Comparison of ENCODE assay signal across 31 cellular contexts in the genomic region with DNA sequence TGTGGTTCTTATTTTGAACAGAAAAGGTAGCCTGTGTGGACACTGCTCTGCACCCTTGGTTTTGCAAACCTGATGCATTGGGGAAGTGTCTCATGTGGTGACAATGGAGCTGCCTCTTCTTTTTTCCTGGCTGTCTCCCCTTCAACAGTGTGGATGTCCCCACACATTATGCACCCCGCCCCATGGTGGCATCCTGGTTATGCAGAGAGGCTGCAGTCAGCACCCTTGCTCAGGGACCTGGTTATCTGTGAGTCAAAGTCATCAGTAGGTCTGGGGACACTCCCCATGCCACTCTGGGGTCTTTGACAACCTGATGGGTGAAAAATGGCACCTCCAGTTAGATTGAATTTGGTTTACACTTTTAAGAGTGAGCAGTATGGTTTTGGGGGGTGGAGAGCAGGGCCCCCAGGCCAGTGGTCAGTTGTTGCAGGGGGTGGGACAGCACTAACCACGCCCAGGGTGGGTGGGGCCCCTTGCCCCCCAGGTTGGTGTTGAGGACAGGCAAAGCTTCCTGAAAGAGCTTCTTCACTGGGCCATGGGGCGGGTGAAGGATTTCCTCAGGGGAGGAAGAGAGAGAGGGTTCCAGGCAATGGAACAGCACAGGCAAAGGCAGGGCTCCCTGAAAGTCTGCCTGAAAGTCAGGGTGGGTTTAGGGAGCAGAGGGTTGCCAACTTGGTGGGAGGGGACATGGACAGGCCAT. TPM values are rescaled to one million over a fixed set of nuclear protein-coding genes. Genes with fewer than 3 reads are reported as not detected.
DNase-seq lines count a peak whose midpoint lies in the region; ATAC-seq, FAIRE-seq and TF ChIP-seq lines count a peak whose summit lies in the region.
"Had no signal": no experiment of that assay in that cellular context is flagged by ENCODE, and none has a peak within 500 bp of the region (broad histone marks: within the 10 kb centered on the region; RNA-seq: fewer than 3 reads in every experiment).

No MANE protein-coding gene starts in this region.

- no peak for TF ChIP-seq POLR2A in HepG2 (IDR thresholded peaks at IDR 0.05; ENCODE audit: insufficient read depth in 1 of 2, low read depth in 2 of 2, low read length in 2 of 2)

- intact Hi-C loops in Right ventricle myocardium superior (cut with DNase I) (no loop called here), heart right ventricle (cut with DNase I) (no loop called here), aorta (cut with DNase I) (no loop called here), HepG2 (cut with micrococcal nuclease; ENCODE audit: unreplicated experiment) (no loop called here)

- in situ Hi-C loops in HepG2 (cut with HindIII; ENCODE audit: extremely low pct_ligation_motif_present, low pct_unique_long_range_greater_than_20kb): no loop called here

- TF ChIP-seq EP300 in HepG2 (IDR thresholded peaks at IDR 0.05; ENCODE audit: low read depth in 2 of 2, low read length in 2 of 2): no peak
- TF ChIP-seq EP300 in HepG2 (CRISPR knock-in tag; IDR thresholded peaks at IDR 0.05; ENCODE audit: borderline replicate concordance): no peak

- peaks cover 29% of the 10 kb centered on the region for H3K27me3 Mint-ChIP-seq in astrocyte (ENCODE audit: low read depth, unreplicated experiment)
- H3K27me3 Mint-ChIP-seq: activated naive CD4-positive, alpha-beta T cell treated with anti-CD3 and anti-CD28 coated beads, Interleukin-2, amount 10 ng/mL, durations not matched to agents 7 days and 5 days; activated T-helper 17 cell treated with anti-CD3 and anti-CD28 coated beads, Interleukin-2, amount 50 U/mL, for 72 hours; CD4-positive, alpha-beta T cell had no signal

- peaks cover 3% of the 10 kb centered on the region for H3K4me1 Mint-ChIP-seq in astrocyte (ENCODE audit: low read depth, unreplicated experiment)
- H3K4me1 Mint-ChIP-seq: activated T-helper 17 cell treated with anti-CD3 and anti-CD28 coated beads, Interleukin-2, amount 50 U/mL, for 72 hours had no signal

- no peaks in the 10 kb centered on the region for H3K9me3 ChIP-seq in heart right ventricle
- no peaks in the 10 kb centered on the region for H3K9me3 ChIP-seq in astrocyte (ENCODE audit: insufficient read depth, low read depth, low read length)
- H3K9me3 ChIP-seq in osteoblast (ENCODE audit: low read depth, low read length): no peaks in the 10 kb centered on the region
- H3K9me3 ChIP-seq in aorta (ENCODE audit: control insufficient read depth, low read length): no peaks in the 10 kb centered on the region
- no peaks in the 10 kb centered on the region for H3K9me3 ChIP-seq in HepG2 (ENCODE audit: low read length)
- H3K9me3 ChIP-seq: pancreas, tibial nerve had no signal

- H3K4me3 ChIP-seq in heart right ventricle (no peak overlapping the region), astrocyte (ENCODE audit: insufficient read depth, low read depth, low read length) (no peak overlapping the region), osteoblast (ENCODE audit: insufficient read depth, low read length) (no peak overlapping the region), aorta (ENCODE audit: low read length in 2 of 2) (no peak overlapping the region), HepG2 (replicated peaks in 1 of 3; ENCODE audit: insufficient read depth in 1 of 3, low read depth in 2 of 3, low read length in 3 of 3) (no peak overlapping the region)
- H3K4me3 ChIP-seq: hepatocyte, pancreas, tibial nerve had no signal

- H3K27ac ChIP-seq in heart right ventricle (no peak overlapping the region), astrocyte (ENCODE audit: low read depth, low read length) (no peak overlapping the region), osteoblast (ENCODE audit: low read depth, low read length) (no peak overlapping the region), aorta (ENCODE audit: low read depth in 1 of 2, low read length in 2 of 2) (no peak overlapping the region), HepG2 (ENCODE audit: extremely low read length, insufficient read depth, low read length) (no peak overlapping the region)
- H3K27ac ChIP-seq: hepatocyte, KMS-11, pancreas, tibial nerve had no signal

- BruUV-seq in HepG2 (replicated peaks; lab: Mats Ljungman, UMichigan): no TSS peak

- ATAC-seq in Right ventricle myocardium superior (ENCODE audit: poor library complexity) (no peak), heart right ventricle (no peak), aorta (ENCODE audit: low FRiP score) (no peak), GM18909 (IDR thresholded peaks at IDR 0.05; ENCODE audit: poor library complexity, unreplicated experiment) (no peak), HepG2 (no peak)
- ATAC-seq: activated T-helper 17 cell treated with anti-CD3 and anti-CD28 coated beads, Interleukin-2, amount 50 U/mL, for 72 hours; pancreas had no signal

- H4K20me1 ChIP-seq in astrocyte (ENCODE audit: insufficient read depth, low read length) (no peaks in the 10 kb centered on the region), osteoblast (ENCODE audit: insufficient read depth, low read length) (no peaks in the 10 kb centered on the region), HepG2 (ENCODE audit: insufficient read depth, low read length) (no peaks in the 10 kb centered on the region)

- H3K4me3 Mint-ChIP-seq in astrocyte (ENCODE audit: unreplicated experiment): peak overlapping the region; percentile 40
- H3K4me3 Mint-ChIP-seq: activated CD4-positive, alpha-beta memory T cell treated with anti-CD3 and anti-CD28 coated beads, Interleukin-2, amount 10 ng/mL, durations not matched to agents 7 days and 5 days; activated naive CD4-positive, alpha-beta T cell treated with anti-CD3 and anti-CD28 coated beads, Interleukin-2, amount 10 ng/mL, durations not matched to agents 7 days and 5 days; activated T-helper 17 cell treated with anti-CD3 and anti-CD28 coated beads, Interleukin-2, amount 50 U/mL, for 72 hours; CD4-positive, alpha-beta T cell; nephron progenitor cell; T-helper 2 cell treated with Interferon-gamma antibody and Interleukin-4, amounts not matched to agents 5 μg/mL and 100 μg/mL, for 36 hours had no signal

- DNase-seq in Right ventricle myocardium superior (peak; percentile 24), heart right ventricle (no peak), astrocyte (ENCODE audit: low read depth) (no peak), osteoblast (ENCODE audit: insufficient read length, low spot score, missing footprints) (peak; percentile 77), aorta (peak; percentile 34 to 64), HepG2 (ENCODE audit: low spot score) (no peak), NCI-H1105 treated with DMSO at 0.1 percent for 48 hours (lab: John Stamatoyannopoulos, UW) (no peak)
- DNase-seq: 8988T; activated CD4-positive, alpha-beta memory T cell treated with anti-CD3 and anti-CD28 coated beads, Interleukin-2, amount 10 ng/mL, durations not matched to agents 7 days and 5 days; activated naive CD4-positive, alpha-beta T cell treated with anti-CD3 and anti-CD28 coated beads, Interleukin-2, amount 10 ng/mL, durations not matched to agents 7 days and 5 days; amniotic stem cell; CD4-positive, alpha-beta T cell; GOT3; mammary epithelial cell; NCI-H1417 treated with DMSO at 0.1 percent for 48 hours; NCI-H2029 treated with DMSO at 0.1 percent for 48 hours; NCI-H69; nephron progenitor cell; retina; SHP77 treated with DMSO at 0.1 percent for 48 hours; stimulated activated CD4-positive, alpha-beta T cell treated with anti-CD3 and anti-CD28 coated beads, Interleukin-2, amount 100 ng/mL, for 24 hours; stimulated activated CD8-positive, alpha-beta memory T cell treated with anti-CD3 and anti-CD28 coated beads, Interleukin-4, amount 100 ng/mL, for 48 hours had no signal

- no peaks in the 10 kb centered on the region for H3K79me2 ChIP-seq in astrocyte (ENCODE audit: insufficient read depth, low read length)
- H3K79me2 ChIP-seq in osteoblast (ENCODE audit: insufficient read depth, low read length): no peaks in the 10 kb centered on the region
- no peaks in the 10 kb centered on the region for H3K79me2 ChIP-seq in HepG2 (ENCODE audit: insufficient read depth, low read length)
- H3K79me2 ChIP-seq: hepatocyte had no signal

- H3K27me3 ChIP-seq in heart right ventricle (no peaks in the 10 kb centered on the region), astrocyte (ENCODE audit: insufficient read depth, low read length) (peaks cover 5% of the 10 kb centered on the region), osteoblast (ENCODE audit: insufficient read depth, low read length) (peaks cover 3% of the 10 kb centered on the region), aorta (ENCODE audit: control insufficient read depth in 1 of 2, insufficient read depth in 2 of 2, low read length in 1 of 2) (no peaks in the 10 kb centered on the region), HepG2 (ENCODE audit: control insufficient read depth in 1 of 2, insufficient read depth in 2 of 2, low read length in 2 of 2) (peaks cover 3 to 7% of the 10 kb centered on the region in 2 experiments; a peak in 2 of 5 replicates)
- H3K27me3 ChIP-seq: hepatocyte, pancreas, tibial nerve had no signal

- POLR2A ChIA-PET in HepG2 (lab: Yijun Ruan, JAX): no interaction called here

- no peak for TF ChIP-seq RAD21 in HepG2 (CRISPR knock-in tag; IDR thresholded peaks at IDR 0.05)

- peaks cover 2% of the 10 kb centered on the region for H3K36me3 Mint-ChIP-seq in astrocyte (ENCODE audit: low read depth, unreplicated experiment)
- H3K36me3 Mint-ChIP-seq: activated naive CD4-positive, alpha-beta T cell treated with anti-CD3 and anti-CD28 coated beads, Interleukin-2, amount 10 ng/mL, durations not matched to agents 7 days and 5 days had no signal

- CTCF ChIA-PET in HepG2 (lab: Yijun Ruan, JAX; ENCODE audit: low intra/inter-chr PET ratio, low total read pairs): no interaction called here

- no peaks in the 10 kb centered on the region for H3K9me3 Mint-ChIP-seq in astrocyte (ENCODE audit: unreplicated experiment)
- H3K9me3 Mint-ChIP-seq: activated naive CD4-positive, alpha-beta T cell treated with anti-CD3 and anti-CD28 coated beads, Interleukin-2, amount 10 ng/mL, durations not matched to agents 7 days and 5 days; activated T-helper 17 cell treated with anti-CD3 and anti-CD28 coated beads, Interleukin-2, amount 50 U/mL, for 72 hours; CD4-positive, alpha-beta T cell had no signal

- H3K4me1 ChIP-seq in heart right ventricle (peaks cover 0 to 9% (median 4%) of the 10 kb centered on the region in 9 donors), astrocyte (ENCODE audit: insufficient read depth, low read length) (no peaks in the 10 kb centered on the region), osteoblast (ENCODE audit: insufficient read depth, low read length) (peaks cover 2% of the 10 kb centered on the region), aorta (ENCODE audit: control insufficient read depth in 1 of 2, insufficient read depth in 2 of 2, low read length in 2 of 2) (no peaks in the 10 kb centered on the region), HepG2 (ENCODE audit: insufficient read depth, low read length) (no peaks in the 10 kb centered on the region)
- H3K4me1 ChIP-seq: pancreas, tibial nerve had no signal

- H3K4me2 ChIP-seq in astrocyte (ENCODE audit: low read length): no peak overlapping the region
- no peak overlapping the region for H3K4me2 ChIP-seq in osteoblast (ENCODE audit: insufficient read depth, low read length)
- H3K4me2 ChIP-seq in HepG2 (ENCODE audit: low read depth, low read length): no peak overlapping the region
- H3K4me2 ChIP-seq: hepatocyte, KMS-11 had no signal

- H3K27ac Mint-ChIP-seq in astrocyte (ENCODE audit: unreplicated experiment): no peak overlapping the region
- H3K27ac Mint-ChIP-seq: activated CD4-positive, alpha-beta memory T cell treated with anti-CD3 and anti-CD28 coated beads, Interleukin-2, amount 10 ng/mL, durations not matched to agents 7 days and 5 days; activated naive CD4-positive, alpha-beta T cell treated with anti-CD3 and anti-CD28 coated beads, Interleukin-2, amount 10 ng/mL, durations not matched to agents 7 days and 5 days; activated T-helper 17 cell treated with anti-CD3 and anti-CD28 coated beads, Interleukin-2, amount 50 U/mL, for 72 hours; CD4-positive, alpha-beta T cell; nephron progenitor cell; T-helper 2 cell treated with Interferon-gamma antibody and Interleukin-4, amounts not matched to agents 5 μg/mL and 100 μg/mL, for 36 hours had no signal

- 66 to 75% methylated on average over 3 of the region's 3 CpGs for WGBS in heart right ventricle, 2 donors
- 70 to 81% methylated on average over 3 of the region's 3 CpGs for WGBS in aorta, 2 donors
- 27% methylated on average over 3 of the region's 3 CpGs for WGBS in HepG2 (ENCODE audit: low lambda C conversion rate)

- no peak overlapping the region for H3K9ac ChIP-seq in astrocyte (ENCODE audit: low read length)
- no peak overlapping the region for H3K9ac ChIP-seq in HepG2 (ENCODE audit: insufficient read depth, low read depth, low read length)
- H3K9ac ChIP-seq: KMS-11 had no signal

- FAIRE-seq in astrocyte (lab: Jason Lieb, UNC) (no peak), HepG2 (lab: Jason Lieb, UNC) (no peak)
- FAIRE-seq: frontal cortex, GM18507, pancreas had no signal

- H3K36me3 ChIP-seq in heart right ventricle (no peaks in the 10 kb centered on the region), astrocyte (ENCODE audit: insufficient read depth, low read length) (no peaks in the 10 kb centered on the region), osteoblast (ENCODE audit: insufficient read depth, low read length) (no peaks in the 10 kb centered on the region), aorta (ENCODE audit: control insufficient read depth in 1 of 2, insufficient read depth in 2 of 2, low read length in 1 of 2) (no peaks in the 10 kb centered on the region), HepG2 (replicated peaks in 1 of 2; ENCODE audit: control insufficient read depth in 1 of 2, insufficient read depth in 2 of 2, low read length in 2 of 2) (no peaks in the 10 kb centered on the region)
- H3K36me3 ChIP-seq: pancreas, tibial nerve had no signal

- TF ChIP-seq CTCF in heart right ventricle (IDR thresholded peaks at IDR 0.05) (no peak), astrocyte (IDR thresholded peaks at IDR 0.05; ENCODE audit: insufficient read depth, low read depth, low read length) (no peak), osteoblast (IDR thresholded peaks at IDR 0.05; ENCODE audit: extremely low read depth, low read depth, low read length) (no peak), HepG2 (CRISPR knock-in tag; IDR thresholded peaks at IDR 0.05) (no peak)

- H2AFZ ChIP-seq in astrocyte (ENCODE audit: low read depth, low read length) (no peak overlapping the region), osteoblast (ENCODE audit: low read length) (no peak overlapping the region), HepG2 (ENCODE audit: low read length) (no peak overlapping the region)
- H2AFZ ChIP-seq: hepatocyte had no signal

RNA-seq across cellular contexts. Expression of a gene that starts 24.6 kb away (rescaled TPM):
- total RNA-seq in Right ventricle myocardium superior: 12.2 TPM
- total RNA-seq in heart right ventricle: 10 to 100 TPM in 2 of 10 donors, 1 to 10 TPM in 8; 7.2 to 14.7 (median 8.7) TPM
- polyA plus RNA-seq in heart right ventricle: 1 to 10 TPM; 2.8 to 4.0 TPM
- total RNA-seq in astrocyte: 1.2 and 1.3 TPM in 2 replicates
- total RNA-seq in osteoblast: under 0.01 and 0.29 TPM in 2 replicates
- total RNA-seq in aorta: 1 to 10 TPM; 2.9 to 4.0 TPM
- under 1 TPM in 1 of 2 donors, not detected in 1; 0.13 TPM for polyA plus RNA-seq in aorta
- not detected in 2 replicates for total RNA-seq in HepG2 (2016; rRNA removed; fragmentation: Illumina TruSeq; extraction: Trizol)
- not detected in 2 replicates for total RNA-seq in HepG2 (2016; cell fraction: cytosol; rRNA removed; fragmentation: Illumina TruSeq; extraction: Trizol; ENCODE audit: low read depth)
- not detected in 2 replicates for total RNA-seq in HepG2 (2016; cell fraction: insoluble cytoplasmic fraction; rRNA removed; fragmentation: Illumina TruSeq; extraction: Trizol)
- not detected in 2 replicates for total RNA-seq in HepG2 (2016; cell fraction: membrane; rRNA removed; fragmentation: Illumina TruSeq; extraction: Trizol)
- not detected in 2 replicates for total RNA-seq in HepG2 (2016; cell fraction: nucleus; rRNA removed; fragmentation: Illumina TruSeq; extraction: Trizol)
- polyA plus RNA-seq in HepG2 (2011; rRNA removed): not detected in 2 replicates
- polyA plus RNA-seq in HepG2 (2011; cell fraction: cytosol; rRNA removed): not detected in 2 replicates
- not detected in 2 replicates for polyA plus RNA-seq in HepG2 (2011; cell fraction: nucleus; rRNA removed)
- polyA plus RNA-seq in HepG2 (2012): not detected in 2 replicates
- polyA plus RNA-seq in HepG2 (2016; cell fraction: cytosol; fragmentation: Illumina TruSeq; extraction: Trizol; ENCODE audit: low read depth): not detected in 2 replicates
- not detected in 2 replicates for polyA plus RNA-seq in HepG2 (2016; cell fraction: insoluble cytoplasmic fraction; fragmentation: Illumina TruSeq; extraction: Trizol; ENCODE audit: low read depth)
- polyA plus RNA-seq in HepG2 (2016; cell fraction: membrane; fragmentation: Illumina TruSeq; extraction: Trizol; ENCODE audit: low read depth): not detected in 2 replicates
- polyA plus RNA-seq in HepG2 (2016; cell fraction: nucleus; fragmentation: Illumina TruSeq; extraction: Trizol; ENCODE audit: insufficient read depth, low read depth): not detected in 2 replicates
- 7.5 TPM in 1 of 2 replicates, not detected in the other for polyA minus RNA-seq in HepG2 (2011; rRNA and poly(A)+ RNA removed; ENCODE audit: low replicate concordance)
- not detected in 2 replicates for polyA minus RNA-seq in HepG2 (2011; cell fraction: cytosol; rRNA and poly(A)+ RNA removed)
- polyA minus RNA-seq in HepG2 (2011; cell fraction: nucleus; rRNA and poly(A)+ RNA removed): 0.26 TPM in 1 of 2 replicates, not detected in the other
- total RNA-seq: activated CD4-positive, alpha-beta memory T cell treated with anti-CD3 and anti-CD28 coated beads, Interleukin-2, amount 10 ng/mL, durations not matched to agents 7 days and 5 days; mammary epithelial cell had no signal

Comparison
In these comparisons a context has a peak if more than half of its experiments do, and no peak if none do; other contexts are left out.
1. DNase-seq: peak in Right ventricle myocardium superior (single experiment), osteoblast (single experiment) and aorta (2 of 2); none in heart right ventricle (0 of 2), astrocyte (single experiment), HepG2 (single experiment) and NCI-H1105 treated with DMSO at 0.1 percent for 48 hours (single experiment).